In genomic region chr20:40513010-40513409, GRCh38 we compare ENCODE assay signal across 27 cellular contexts.
"Had no signal": no experiment of that assay in that cellular context is flagged by ENCODE, and none has a peak within 500 bp of the region (broad histone marks: within the 10 kb centered on the region; RNA-seq: fewer than 3 reads in every experiment).

No MANE protein-coding gene starts in this region.

- H3K4me1 ChIP-seq: SJCRH30 had no signal

- H3K9me3 Mint-ChIP-seq: activated CD4-positive, alpha-beta memory T cell treated with anti-CD3 and anti-CD28 coated beads, Interleukin-2, amount 10 ng/mL, durations not matched to agents 7 days and 5 days; activated naive CD4-positive, alpha-beta T cell treated with anti-CD3 and anti-CD28 coated beads for 36 hours; activated T-helper 17 cell treated with anti-CD3 and anti-CD28 coated beads, Interleukin-2, amount 50 U/mL, for 72 hours; central memory CD8-positive, alpha-beta T cell had no signal

- H3K4me3 Mint-ChIP-seq: activated CD4-positive, alpha-beta memory T cell treated with anti-CD3 and anti-CD28 coated beads, Interleukin-2, amount 10 ng/mL, durations not matched to agents 7 days and 5 days; activated naive CD4-positive, alpha-beta T cell treated with anti-CD3 and anti-CD28 coated beads for 36 hours; activated naive CD8-positive, alpha-beta T cell; activated T-helper 17 cell treated with anti-CD3 and anti-CD28 coated beads, Interleukin-2, amount 50 U/mL, for 72 hours; central memory CD8-positive, alpha-beta T cell had no signal

- H3K36me3 ChIP-seq: SJCRH30 had no signal

- H3K27me3 Mint-ChIP-seq: activated CD4-positive, alpha-beta memory T cell treated with anti-CD3 and anti-CD28 coated beads, Interleukin-2, amount 10 ng/mL, durations not matched to agents 7 days and 5 days had no signal

- H3K36me3 Mint-ChIP-seq: activated naive CD8-positive, alpha-beta T cell had no signal

- H3K4me1 Mint-ChIP-seq: activated CD4-positive, alpha-beta memory T cell treated with anti-CD3 and anti-CD28 coated beads, Interleukin-2, amount 10 ng/mL, durations not matched to agents 7 days and 5 days; activated T-helper 17 cell treated with anti-CD3 and anti-CD28 coated beads, Interleukin-2, amount 50 U/mL, for 72 hours; central memory CD8-positive, alpha-beta T cell had no signal

- H3K4me3 ChIP-seq: SJCRH30 had no signal

- H3K27ac Mint-ChIP-seq: activated CD4-positive, alpha-beta memory T cell treated with anti-CD3 and anti-CD28 coated beads, Interleukin-2, amount 10 ng/mL, durations not matched to agents 7 days and 5 days; activated naive CD4-positive, alpha-beta T cell treated with anti-CD3 and anti-CD28 coated beads for 36 hours; activated naive CD8-positive, alpha-beta T cell; activated T-helper 17 cell treated with anti-CD3 and anti-CD28 coated beads, Interleukin-2, amount 50 U/mL, for 72 hours had no signal

- ATAC-seq: activated T-helper 17 cell treated with anti-CD3 and anti-CD28 coated beads, Interleukin-2, amount 50 U/mL, for 72 hours; Panc1; Right ventricle myocardium inferior had no signal

- H3K27ac ChIP-seq: SJCRH30, VCaP had no signal

- H3K9me3 ChIP-seq: SK-N-SH had no signal

- DNase-seq: activated CD4-positive, alpha-beta memory T cell treated with anti-CD3 and anti-CD28 coated beads, Interleukin-2, amount 10 ng/mL, durations not matched to agents 7 days and 5 days; activated CD4-positive, alpha-beta T cell treated with anti-CD3 and anti-CD28 coated beads, Interleukin-2, amount 50 U/mL, for 1 hour; activated CD4-positive, CD25-positive, alpha-beta regulatory T cell; activated gamma-delta T cell; activated naive CD4-positive, alpha-beta T cell treated with anti-CD3 and anti-CD28 coated beads for 36 hours; activated T-cell treated with anti-CD3 and anti-CD28 coated beads for 4 hours; activated T-cell treated with anti-CD3 and anti-CD28 coated beads, Interleukin-2, amount 50 U/mL, for 48 hours; amygdala; Karpas-422; NCI-H1048; NCI-H1930; NCI-H2171; NCI-H2227 treated with DMSO at 0.1 percent for 48 hours; NCI-H446 treated with DMSO at 0.1 percent for 48 hours; NCI-H526 treated with DMSO at 0.1 percent for 48 hours; NCI-H82; OCI-M1; RPMI8226; SJCRH30; T-helper 1 cell had no signal
